1 cellular context compared by ENCODE assay signal in the genomic region with DNA sequence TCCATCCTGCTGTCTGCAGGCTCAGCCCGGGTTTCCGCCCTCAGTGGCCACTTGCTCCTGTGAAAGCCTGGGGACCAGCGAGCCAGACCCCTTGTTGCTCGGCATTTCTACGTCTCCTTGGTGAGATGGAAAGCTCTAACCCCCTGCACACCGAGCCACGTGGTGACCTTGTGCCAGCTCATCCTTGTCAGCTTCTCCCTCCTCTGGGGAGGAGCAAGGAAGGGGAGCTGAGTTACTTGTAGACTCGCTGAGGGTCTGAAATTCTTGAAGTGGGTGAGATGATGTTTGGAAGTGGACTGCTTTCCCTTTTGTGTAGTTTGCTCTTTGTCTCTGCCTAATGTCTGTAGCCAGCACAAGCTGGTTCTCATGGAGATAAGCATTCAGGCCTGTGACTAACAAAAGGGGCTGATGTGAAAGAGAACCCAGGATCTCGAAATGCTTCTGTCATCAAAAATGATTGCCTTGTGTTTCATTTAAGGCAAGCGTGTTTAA.
TF ChIP-seq lines count a peak whose summit lies in the region.

No MANE protein-coding gene starts in this region.

TF ChIP-seq in HepG2, 621 proteins besides CTCF, POLR2A, EP300 and RAD21 (continued from another document):
- no peak for TF ChIP-seq ZFP82 (CRISPR knock-in tag; IDR thresholded peaks at IDR 0.05; ENCODE audit: borderline replicate concordance)
